Comparison of ENCODE assay signal across 2 cellular contexts in the genomic region with DNA sequence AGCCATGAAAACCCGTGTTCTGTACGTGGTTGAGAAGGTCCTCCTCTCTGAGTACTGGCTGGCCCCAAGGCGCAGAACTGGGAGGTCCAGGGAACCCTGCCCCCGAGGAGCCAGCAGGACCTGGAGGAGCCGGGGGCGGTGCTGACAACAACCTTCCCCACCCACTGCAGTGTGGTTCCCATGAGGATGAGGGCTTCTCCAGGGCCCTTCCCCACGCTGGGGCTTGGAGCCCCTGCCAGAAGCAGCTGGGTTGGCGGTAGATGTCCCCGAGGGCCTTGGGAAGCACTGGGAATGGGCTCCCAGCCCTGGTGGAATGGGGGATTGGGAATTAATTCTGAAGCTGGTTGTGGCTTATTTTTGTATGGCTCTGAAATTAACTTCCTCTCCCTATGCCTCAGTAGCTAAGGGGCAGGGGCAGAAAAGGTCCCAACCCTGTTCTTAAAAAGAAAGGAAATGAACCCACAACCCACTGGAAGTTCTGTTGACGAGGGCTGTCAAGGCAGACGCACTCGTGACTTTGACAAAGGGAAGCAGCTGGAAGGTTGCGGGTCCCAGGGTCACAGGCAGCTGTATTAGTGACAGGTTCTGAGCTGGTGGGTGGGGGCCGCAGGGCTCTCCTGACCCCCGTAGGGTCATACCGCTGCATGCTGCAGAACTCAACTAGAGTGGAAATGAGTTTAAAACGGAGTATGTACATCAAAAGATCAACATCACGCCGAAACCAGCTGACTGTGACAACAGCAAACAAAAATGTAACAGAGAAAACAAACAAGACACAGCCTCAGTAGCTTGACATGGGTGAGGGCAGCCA.
A peak's percentile ranks its signal among the peaks of the same experiment; 100 is the strongest.
TF ChIP-seq lines count a peak whose summit lies in the region.

No MANE protein-coding gene starts in this region.

TF ChIP-seq in WTC11, 78 proteins besides CTCF, POLR2A, EP300 and RAD21 (continued from another document):
- no peak for TF ChIP-seq SMAD3 (CRISPR knock-in tag; IDR thresholded peaks at IDR 0.05; ENCODE audit: borderline replicate concordance)
- TF ChIP-seq ETV6 (CRISPR knock-in tag; IDR thresholded peaks at IDR 0.05), result no peak
- TF ChIP-seq GRHL2 (CRISPR knock-in tag; IDR thresholded peaks at IDR 0.05; ENCODE audit: insufficient replicate concordance, severe bottlenecking), result no peak
- TF ChIP-seq ZNF416 (CRISPR knock-in tag; IDR thresholded peaks at IDR 0.05), result no peak
- no peak for TF ChIP-seq GTF2I (CRISPR knock-in tag; conservative IDR thresholded peaks at IDR 0.05)
- TF ChIP-seq FOXP1 (CRISPR knock-in tag; IDR thresholded peaks at IDR 0.05; ENCODE audit: borderline replicate concordance), result no peak
- TF ChIP-seq GABPB1 (CRISPR knock-in tag; IDR thresholded peaks at IDR 0.05), result no peak
- TF ChIP-seq, protein P1, sequence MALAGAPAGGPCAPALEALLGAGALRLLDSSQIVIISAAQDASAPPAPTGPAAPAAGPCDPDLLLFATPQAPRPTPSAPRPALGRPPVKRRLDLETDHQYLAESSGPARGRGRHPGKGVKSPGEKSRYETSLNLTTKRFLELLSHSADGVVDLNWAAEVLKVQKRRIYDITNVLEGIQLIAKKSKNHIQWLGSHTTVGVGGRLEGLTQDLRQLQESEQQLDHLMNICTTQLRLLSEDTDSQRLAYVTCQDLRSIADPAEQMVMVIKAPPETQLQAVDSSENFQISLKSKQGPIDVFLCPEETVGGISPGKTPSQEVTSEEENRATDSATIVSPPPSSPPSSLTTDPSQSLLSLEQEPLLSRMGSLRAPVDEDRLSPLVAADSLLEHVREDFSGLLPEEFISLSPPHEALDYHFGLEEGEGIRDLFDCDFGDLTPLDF (CRISPR knock-in tag; IDR thresholded peaks at IDR 0.05), result no peak
- no peak for TF ChIP-seq CBFB (CRISPR knock-in tag; IDR thresholded peaks at IDR 0.05; ENCODE audit: low read depth)
- TF ChIP-seq ZBTB21 (CRISPR knock-in tag; IDR thresholded peaks at IDR 0.05; ENCODE audit: borderline replicate concordance), result no peak
- no peak for TF ChIP-seq CREB1 (CRISPR knock-in tag; IDR thresholded peaks at IDR 0.05)
- TF ChIP-seq, protein P2, sequence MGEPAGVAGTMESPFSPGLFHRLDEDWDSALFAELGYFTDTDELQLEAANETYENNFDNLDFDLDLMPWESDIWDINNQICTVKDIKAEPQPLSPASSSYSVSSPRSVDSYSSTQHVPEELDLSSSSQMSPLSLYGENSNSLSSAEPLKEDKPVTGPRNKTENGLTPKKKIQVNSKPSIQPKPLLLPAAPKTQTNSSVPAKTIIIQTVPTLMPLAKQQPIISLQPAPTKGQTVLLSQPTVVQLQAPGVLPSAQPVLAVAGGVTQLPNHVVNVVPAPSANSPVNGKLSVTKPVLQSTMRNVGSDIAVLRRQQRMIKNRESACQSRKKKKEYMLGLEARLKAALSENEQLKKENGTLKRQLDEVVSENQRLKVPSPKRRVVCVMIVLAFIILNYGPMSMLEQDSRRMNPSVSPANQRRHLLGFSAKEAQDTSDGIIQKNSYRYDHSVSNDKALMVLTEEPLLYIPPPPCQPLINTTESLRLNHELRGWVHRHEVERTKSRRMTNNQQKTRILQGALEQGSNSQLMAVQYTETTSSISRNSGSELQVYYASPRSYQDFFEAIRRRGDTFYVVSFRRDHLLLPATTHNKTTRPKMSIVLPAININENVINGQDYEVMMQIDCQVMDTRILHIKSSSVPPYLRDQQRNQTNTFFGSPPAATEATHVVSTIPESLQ (CRISPR knock-in tag; IDR thresholded peaks at IDR 0.05), result no peak
- TF ChIP-seq, protein P3, sequence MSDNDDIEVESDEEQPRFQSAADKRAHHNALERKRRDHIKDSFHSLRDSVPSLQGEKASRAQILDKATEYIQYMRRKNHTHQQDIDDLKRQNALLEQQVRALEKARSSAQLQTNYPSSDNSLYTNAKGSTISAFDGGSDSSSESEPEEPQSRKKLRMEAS (CRISPR knock-in tag; IDR thresholded peaks at IDR 0.05), result no peak
TF ChIP-seq in WTC11: peak in this region for 0.

TF ChIP-seq in liver, 16 proteins besides CTCF, POLR2A, EP300 and RAD21 (continued from another document):
- TF ChIP-seq, protein P4, sequence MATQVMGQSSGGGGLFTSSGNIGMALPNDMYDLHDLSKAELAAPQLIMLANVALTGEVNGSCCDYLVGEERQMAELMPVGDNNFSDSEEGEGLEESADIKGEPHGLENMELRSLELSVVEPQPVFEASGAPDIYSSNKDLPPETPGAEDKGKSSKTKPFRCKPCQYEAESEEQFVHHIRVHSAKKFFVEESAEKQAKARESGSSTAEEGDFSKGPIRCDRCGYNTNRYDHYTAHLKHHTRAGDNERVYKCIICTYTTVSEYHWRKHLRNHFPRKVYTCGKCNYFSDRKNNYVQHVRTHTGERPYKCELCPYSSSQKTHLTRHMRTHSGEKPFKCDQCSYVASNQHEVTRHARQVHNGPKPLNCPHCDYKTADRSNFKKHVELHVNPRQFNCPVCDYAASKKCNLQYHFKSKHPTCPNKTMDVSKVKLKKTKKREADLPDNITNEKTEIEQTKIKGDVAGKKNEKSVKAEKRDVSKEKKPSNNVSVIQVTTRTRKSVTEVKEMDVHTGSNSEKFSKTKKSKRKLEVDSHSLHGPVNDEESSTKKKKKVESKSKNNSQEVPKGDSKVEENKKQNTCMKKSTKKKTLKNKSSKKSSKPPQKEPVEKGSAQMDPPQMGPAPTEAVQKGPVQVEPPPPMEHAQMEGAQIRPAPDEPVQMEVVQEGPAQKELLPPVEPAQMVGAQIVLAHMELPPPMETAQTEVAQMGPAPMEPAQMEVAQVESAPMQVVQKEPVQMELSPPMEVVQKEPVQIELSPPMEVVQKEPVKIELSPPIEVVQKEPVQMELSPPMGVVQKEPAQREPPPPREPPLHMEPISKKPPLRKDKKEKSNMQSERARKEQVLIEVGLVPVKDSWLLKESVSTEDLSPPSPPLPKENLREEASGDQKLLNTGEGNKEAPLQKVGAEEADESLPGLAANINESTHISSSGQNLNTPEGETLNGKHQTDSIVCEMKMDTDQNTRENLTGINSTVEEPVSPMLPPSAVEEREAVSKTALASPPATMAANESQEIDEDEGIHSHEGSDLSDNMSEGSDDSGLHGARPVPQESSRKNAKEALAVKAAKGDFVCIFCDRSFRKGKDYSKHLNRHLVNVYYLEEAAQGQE (IDR thresholded peaks at IDR 0.05), result no peak
- no peak for TF ChIP-seq FOXA2 (IDR thresholded peaks at IDR 0.05)
- TF ChIP-seq JUND (IDR thresholded peaks at IDR 0.05), result no peak
- peak; percentile 48 for TF ChIP-seq NR2F2 (IDR thresholded peaks at IDR 0.05)
- no peak for TF ChIP-seq SP1 (IDR thresholded peaks at IDR 0.05)
- no peak for TF ChIP-seq HNF4A (conservative IDR thresholded peaks at IDR 0.05)
- TF ChIP-seq, protein P5, sequence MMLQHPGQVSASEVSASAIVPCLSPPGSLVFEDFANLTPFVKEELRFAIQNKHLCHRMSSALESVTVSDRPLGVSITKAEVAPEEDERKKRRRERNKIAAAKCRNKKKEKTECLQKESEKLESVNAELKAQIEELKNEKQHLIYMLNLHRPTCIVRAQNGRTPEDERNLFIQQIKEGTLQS (IDR thresholded peaks at IDR 0.05), result no peak
